8 cellular contexts compared by ENCODE assay signal in genomic region chr12:116818948-116819832, GRCh38.
DNase-seq lines count a peak whose midpoint lies in the region; ATAC-seq, FAIRE-seq and TF ChIP-seq lines count a peak whose summit lies in the region.

No MANE protein-coding gene starts in this region.

- ATAC-seq in RWPE2 (ENCODE audit: low read depth): peak; percentile 87

- H3K79me2 ChIP-seq in Loucy (ENCODE audit: insufficient read depth, low read length): no peaks in the 10 kb centered on the region
- peaks cover 11% of the 10 kb centered on the region for H3K79me2 ChIP-seq in neural progenitor cell (ENCODE audit: low read depth)

- peak; percentile 94 for DNase-seq in ELR (ENCODE audit: low read depth)
- DNase-seq in H54 (ENCODE audit: insufficient read length, low spot score): peak; percentile 97
- peak; percentile 86 for DNase-seq in RWPE2 (ENCODE audit: low spot score)
- peak; percentile 87 for DNase-seq in activated gamma-delta T cell treated with Interleukin-2 at 50 U/mL for 16 hours
- DNase-seq in foreskin fibroblast: peak; percentile 96 to 98
- DNase-seq in neural progenitor cell (ENCODE audit: low spot score): peak; percentile 97

- H3K4me3 ChIP-seq in Loucy (ENCODE audit: low read length, poor library complexity, severe bottlenecking) (peak overlapping the region; percentile 85), RWPE2 (ENCODE audit: severe bottlenecking) (peak overlapping the region; percentile 80), foreskin fibroblast (ENCODE audit: low read depth in 1 of 2, low read length in 2 of 2) (peak overlapping the region; percentile 95 to 97), neural progenitor cell (peak overlapping the region; percentile 95), stomach smooth muscle (ENCODE audit: low read length in 2 of 2) (peak overlapping the region; percentile 95 to 100)

- peaks cover 7% of the 10 kb centered on the region for H3K27me3 Mint-ChIP-seq in neural progenitor cell (ENCODE audit: insufficient read depth, low read depth)

- H3K27ac ChIP-seq in RWPE2 (ENCODE audit: poor library complexity, severe bottlenecking) (peak overlapping the region; percentile 56), neural progenitor cell (peak overlapping the region; percentile 99), stomach smooth muscle (ENCODE audit: low read length) (peak overlapping the region; percentile 96)

- H3K4me1 ChIP-seq in Loucy (ENCODE audit: insufficient read depth, low read length, poor library complexity, severe bottlenecking) (peaks cover 7% of the 10 kb centered on the region), RWPE2 (ENCODE audit: insufficient read depth, poor library complexity, severe bottlenecking) (peaks cover 6% of the 10 kb centered on the region), neural progenitor cell (peaks cover 12% of the 10 kb centered on the region), stomach smooth muscle (ENCODE audit: control insufficient read depth, insufficient read depth, low read length) (peaks cover 9% of the 10 kb centered on the region)

- TF ChIP-seq CTCF in Loucy (conservative IDR thresholded peaks at IDR 0.05; ENCODE audit: low read length) (no peak), RWPE2 (IDR thresholded peaks at IDR 0.05; ENCODE audit: poor library complexity, severe bottlenecking) (no peak), foreskin fibroblast (IDR thresholded peaks at IDR 0.05; ENCODE audit: low read depth, low read length) (no peak), neural progenitor cell (IDR thresholded peaks at IDR 0.05) (no peak)

- H3K36me3 Mint-ChIP-seq in neural progenitor cell: peaks cover 5% of the 10 kb centered on the region

- H3F3A ChIP-seq in Loucy (ENCODE audit: low read depth) (0 out of 2 replicates have a peak, but pooled peaks cover 3% of the 10 kb centered on the region), neural progenitor cell (ENCODE audit: low read depth) (peaks cover 36% of the 10 kb centered on the region)

- H3K4me2 ChIP-seq in Loucy (ENCODE audit: low read depth, low read length, poor library complexity, severe bottlenecking) (peak overlapping the region; percentile 89), neural progenitor cell (peak overlapping the region; percentile 86)

- H3K9ac ChIP-seq in Loucy (ENCODE audit: low read depth, low read length, poor library complexity, severe bottlenecking): peak overlapping the region; percentile 86
- peak overlapping the region; percentile 98 for H3K9ac ChIP-seq in neural progenitor cell
- H3K9ac ChIP-seq in stomach smooth muscle (ENCODE audit: low read length in 2 of 2): peak overlapping the region; percentile 100

- H3K27me3 ChIP-seq in Loucy (ENCODE audit: insufficient read depth, low read length, poor library complexity, severe bottlenecking) (no peaks in the 10 kb centered on the region), RWPE2 (ENCODE audit: insufficient read depth, poor library complexity, severe bottlenecking) (no peaks in the 10 kb centered on the region), neural progenitor cell (no peaks in the 10 kb centered on the region), stomach smooth muscle (ENCODE audit: control insufficient read depth in 1 of 2, insufficient read depth in 2 of 2, low read length in 2 of 2) (no peaks in the 10 kb centered on the region)

- peak overlapping the region; percentile 98 for H2AFZ ChIP-seq in Loucy (ENCODE audit: low read length)
- H2AFZ ChIP-seq in neural progenitor cell (replicated peaks): peak overlapping the region; percentile 95

- peak overlapping the region; percentile 96 for H3K4me3 Mint-ChIP-seq in neural progenitor cell

- peak overlapping the region; percentile 99 for H3K27ac Mint-ChIP-seq in neural progenitor cell

- H3K9me3 ChIP-seq in Loucy (ENCODE audit: insufficient read depth, low read depth, low read length) (no peaks in the 10 kb centered on the region), RWPE2 (ENCODE audit: severe bottlenecking) (no peaks in the 10 kb centered on the region), neural progenitor cell (ENCODE audit: low read depth) (no peaks in the 10 kb centered on the region), stomach smooth muscle (ENCODE audit: control insufficient read depth in 2 of 2, low read length in 2 of 2) (peaks cover 0 to 3% of the 10 kb centered on the region in 2 donors)

- H3K9me2 ChIP-seq in Loucy (replicated peaks; ENCODE audit: low read depth, low read length): no peaks in the 10 kb centered on the region

- H3K9me3 Mint-ChIP-seq in neural progenitor cell: no peaks in the 10 kb centered on the region

- H4K20me1 ChIP-seq in Loucy (ENCODE audit: insufficient read depth, low read length, poor library complexity, severe bottlenecking): no peaks in the 10 kb centered on the region
- H4K20me1 ChIP-seq in neural progenitor cell (ENCODE audit: low read depth): no peaks in the 10 kb centered on the region

- no peaks in the 10 kb centered on the region for H3K36me3 ChIP-seq in Loucy (ENCODE audit: insufficient read depth, low read length)
- H3K36me3 ChIP-seq in RWPE2 (ENCODE audit: low read depth): no peaks in the 10 kb centered on the region
- no peaks in the 10 kb centered on the region for H3K36me3 ChIP-seq in neural progenitor cell
- H3K36me3 ChIP-seq in stomach smooth muscle (ENCODE audit: control insufficient read depth in 2 of 2, insufficient read depth in 2 of 2, low read length in 2 of 2): no peaks in the 10 kb centered on the region

- peak; percentile 71 for TF ChIP-seq POLR2A in H54 (IDR thresholded peaks at IDR 0.05; ENCODE audit: low read depth, low read length)

- peak; percentile 15 for FAIRE-seq in H54 (lab: Jason Lieb, UNC)

- peaks cover 29% of the 10 kb centered on the region for H3K4me1 Mint-ChIP-seq in neural progenitor cell

Comparison
In these comparisons a context has a peak if more than half of its experiments do, and no peak if none do; other contexts are left out.
1. Peak in every context shown above with its lines: DNase-seq, ATAC-seq, H3K4me3 ChIP-seq and H3K27ac ChIP-seq.